ENCODE assay signal across 8 cellular contexts in genomic region chr10:100826661-100826982, GRCh38.
A peak's percentile ranks its signal among the peaks of the same experiment; 100 is the strongest.
DNase-seq lines count a peak whose midpoint lies in the region; ATAC-seq and TF ChIP-seq lines count a peak whose summit lies in the region.

No MANE protein-coding gene starts in this region.

- H3K9me3 ChIP-seq in WERI-Rb-1 (ENCODE audit: severe bottlenecking) (no peaks in the 10 kb centered on the region), hepatocyte (ENCODE audit: low read depth) (no peaks in the 10 kb centered on the region), prostate gland (no peaks in the 10 kb centered on the region)

- peak overlapping the region; percentile 40 for H3K4me3 ChIP-seq in WERI-Rb-1 (ENCODE audit: low read depth, low read length)
- H3K4me3 ChIP-seq in hepatocyte, result no peak overlapping the region
- H3K4me3 ChIP-seq in prostate gland, result peak overlapping the region; percentile 16 to 30

- H3K79me2 ChIP-seq in hepatocyte, result no peaks in the 10 kb centered on the region

- no peaks in the 10 kb centered on the region for H4K20me1 ChIP-seq in hepatocyte (ENCODE audit: insufficient read depth, poor library complexity, severe bottlenecking)

- H3K27me3 ChIP-seq in WERI-Rb-1 (ENCODE audit: insufficient read depth, low read depth, severe bottlenecking), result peaks cover 99% of the 10 kb centered on the region
- peaks cover 99% of the 10 kb centered on the region for H3K27me3 ChIP-seq in hepatocyte
- peaks cover 41% of the 10 kb centered on the region for H3K27me3 ChIP-seq in prostate gland (replicated peaks; ENCODE audit: insufficient read depth)

- H3K4me1 ChIP-seq in hepatocyte (ENCODE audit: insufficient read depth) (peaks cover 34% of the 10 kb centered on the region), prostate gland (replicated peaks) (peaks cover 20% of the 10 kb centered on the region)

- DNase-seq in D341Med (ENCODE audit: low spot score) (peak; percentile 36), WERI-Rb-1 (no peak), hepatocyte (ENCODE audit: low spot score) (no peak), prostate gland (ENCODE audit: low spot score) (no peak), NCI-H526 treated with DMSO at 0.1 percent for 48 hours (lab: John Stamatoyannopoulos, UW) (no peak)
- DNase-seq in stimulated activated naive CD4-positive, alpha-beta T cell treated with Interleukin-2 at 50 U/mL for 16 hours (lab: John Stamatoyannopoulos, UW), result no peak

- no peaks in the 10 kb centered on the region for H3K9me2 ChIP-seq in hepatocyte (replicated peaks; ENCODE audit: insufficient read depth)

- no peak for ATAC-seq in GM18519 (IDR thresholded peaks at IDR 0.05; ENCODE audit: low FRiP score, unreplicated experiment)
- no peak for ATAC-seq in GM18517 (IDR thresholded peaks at IDR 0.05; ENCODE audit: unreplicated experiment)

- H3K27ac ChIP-seq in WERI-Rb-1, result no peak overlapping the region
- no peak overlapping the region for H3K27ac ChIP-seq in hepatocyte
- H3K27ac ChIP-seq in prostate gland, result no peak overlapping the region

- H3K36me3 ChIP-seq in WERI-Rb-1 (no peaks in the 10 kb centered on the region), hepatocyte (replicated peaks; ENCODE audit: insufficient read depth, low read depth) (no peaks in the 10 kb centered on the region), prostate gland (no peaks in the 10 kb centered on the region)

- TF ChIP-seq POLR2A in prostate gland (IDR thresholded peaks at IDR 0.05), result no peak

- 2% methylated on average over 23 of the region's 41 CpGs for WGBS in hepatocyte (ENCODE audit: low lambda C conversion rate, missing lambda C conversion rate)
- WGBS in prostate gland, result 4% methylated on average over 10 of the region's 41 CpGs

- intact Hi-C loops in prostate gland (cut with DNase I), result no loop called here

- H2AFZ ChIP-seq in hepatocyte, result peak overlapping the region; percentile 63

- TF ChIP-seq CTCF in WERI-Rb-1 (IDR thresholded peaks at IDR 0.05; ENCODE audit: low read depth, low read length) (no peak), hepatocyte (IDR thresholded peaks at IDR 0.05; ENCODE audit: poor library complexity) (no peak), prostate gland (IDR thresholded peaks at IDR 0.05) (no peak)

- peak overlapping the region; percentile 93 for H3K4me2 ChIP-seq in hepatocyte
